9 cellular contexts compared by ENCODE assay signal in genomic region chr3:102235679-102236078, GRCh38.
DNase-seq lines count a peak whose midpoint lies in the region; TF ChIP-seq lines count a peak whose summit lies in the region.
"Had no signal": no experiment of that assay in that cellular context is flagged by ENCODE, and none has a peak within 500 bp of the region (broad histone marks: within the 10 kb centered on the region; RNA-seq: fewer than 3 reads in every experiment).

No MANE protein-coding gene starts in this region.

- DNase-seq in activated gamma-delta T cell treated with Interleukin-2 at 50 U/mL for 16 hours (peak; percentile 26), activated gamma-delta T cell (lab: John Stamatoyannopoulos, UW) (no peak), HPDE6-E6E7 (ENCODE audit: extremely low spot score) (peak; percentile 12), progenitor cell of endocrine pancreas (ENCODE audit: low spot score, unreplicated experiment) (no peak), GM13976 (ENCODE audit: low spot score) (no peak), ecto neural progenitor cell (ENCODE audit: low spot score) (no peak)
- DNase-seq in activated T-cell treated with anti-CD3 and anti-CD28 coated beads, Interleukin-2, amount 50 U/mL, for 48 hours = peak; percentile 40 to 44
- no peak for DNase-seq in central memory CD4-positive, alpha-beta T cell
- DNase-seq: foreskin melanocyte had no signal

- no peak overlapping the region for H3K27ac Mint-ChIP-seq in progenitor cell of endocrine pancreas

- no peaks in the 10 kb centered on the region for H3K4me1 Mint-ChIP-seq in progenitor cell of endocrine pancreas (ENCODE audit: low read depth)

- H3K36me3 Mint-ChIP-seq in progenitor cell of endocrine pancreas (ENCODE audit: insufficient read depth) = no peaks in the 10 kb centered on the region

- peak; percentile 24 for TF ChIP-seq CTCF in progenitor cell of endocrine pancreas (IDR thresholded peaks at IDR 0.05; ENCODE audit: unreplicated experiment)
- TF ChIP-seq CTCF in GM13976 (IDR thresholded peaks at IDR 0.05; ENCODE audit: borderline replicate concordance, control extremely low read depth, extremely low read depth, insufficient read depth, missing control alignments) = no peak

- H3K27me3 Mint-ChIP-seq in progenitor cell of endocrine pancreas = no peaks in the 10 kb centered on the region

- H3K9me3 Mint-ChIP-seq in progenitor cell of endocrine pancreas (ENCODE audit: low read depth) = no peaks in the 10 kb centered on the region

- in situ Hi-C loops in GM13976 (cut with MboI; ENCODE audit: low sequenced_read_pairs, unreplicated experiment) = no loop called here

- no peak overlapping the region for H3K4me3 Mint-ChIP-seq in progenitor cell of endocrine pancreas (ENCODE audit: low read depth)

Comparison
In these comparisons a context has a peak if more than half of its experiments do, and no peak if none do; other contexts are left out.
1. DNase-seq: peak in activated gamma-delta T cell treated with Interleukin-2 at 50 U/mL for 16 hours (single experiment), HPDE6-E6E7 (single experiment) and activated T-cell treated with anti-CD3 and anti-CD28 coated beads, Interleukin-2, amount 50 U/mL, for 48 hours (2 of 2); none in activated gamma-delta T cell (single experiment), progenitor cell of endocrine pancreas (single experiment), GM13976 (single experiment), ecto neural progenitor cell (single experiment) and central memory CD4-positive, alpha-beta T cell (single experiment).